12 cellular contexts compared by ENCODE assay signal in genomic region chr4:183430317-183430986, GRCh38. TPM values are rescaled to one million over a fixed set of nuclear protein-coding genes. Genes with fewer than 3 reads are reported as not detected.
DNase-seq lines count a peak whose midpoint lies in the region; ATAC-seq and TF ChIP-seq lines count a peak whose summit lies in the region.
"Had no signal": no experiment of that assay in that cellular context is flagged by ENCODE, and none has a peak within 500 bp of the region (broad histone marks: within the 10 kb centered on the region; RNA-seq: fewer than 3 reads in every experiment).

No MANE protein-coding gene starts in this region.

- ATAC-seq in DND-41 (ENCODE audit: insufficient read depth, low read depth) = peak; percentile 89
- peak; percentile 89 to 100 (median 96) for ATAC-seq in T-cell (replicated peaks in 1 of 4)
- ATAC-seq in GM19328 (IDR thresholded peaks at IDR 0.05; ENCODE audit: unreplicated experiment) = no peak
- ATAC-seq in HG03108 (IDR thresholded peaks at IDR 0.05; ENCODE audit: unreplicated experiment) = no peak

- no peaks in the 10 kb centered on the region for H3K27me3 ChIP-seq in DND-41 (ENCODE audit: insufficient read depth, low read length, poor library complexity)
- H3K27me3 ChIP-seq in muscle layer of duodenum (ENCODE audit: low read depth, low read length) = no peaks in the 10 kb centered on the region

- no peak overlapping the region for H2AFZ ChIP-seq in DND-41 (ENCODE audit: low read depth, low read length)

- peak overlapping the region; percentile 83 to 89 for H3K27ac Mint-ChIP-seq in T-cell

- H3K27ac ChIP-seq in DND-41 (ENCODE audit: low read length) = no peak overlapping the region
- peak overlapping the region; percentile 21 for H3K27ac ChIP-seq in muscle layer of duodenum (ENCODE audit: low read length)

- H3K4me1 Mint-ChIP-seq in T-cell = peaks cover 41 to 53% (median 46%) of the 10 kb centered on the region in 3 donors

- H3K4me3 Mint-ChIP-seq in T-cell = peak overlapping the region; percentile 10 to 71 (median 14)

- H4K20me1 ChIP-seq in DND-41 (ENCODE audit: insufficient read depth, low read length) = no peaks in the 10 kb centered on the region

- H3K27me3 Mint-ChIP-seq in T-cell = no peaks in the 10 kb centered on the region

- no peak overlapping the region for H3K4me2 ChIP-seq in DND-41 (ENCODE audit: insufficient read depth, low read length)

- H3K9me3 ChIP-seq in DND-41 (ENCODE audit: insufficient read depth, low read length, severe bottlenecking) (no peaks in the 10 kb centered on the region), muscle layer of duodenum (ENCODE audit: control insufficient read depth in 1 of 2, low read length in 2 of 2) (no peaks in the 10 kb centered on the region)

- H3K4me1 ChIP-seq in DND-41 (ENCODE audit: insufficient read depth, low read length) (no peaks in the 10 kb centered on the region), muscle layer of duodenum (ENCODE audit: control insufficient read depth in 1 of 2, insufficient read depth in 2 of 2, low read length in 2 of 2) (no peaks in the 10 kb centered on the region)

- no peak overlapping the region for H3K9ac ChIP-seq in DND-41 (ENCODE audit: low read depth, low read length)

- no peaks in the 10 kb centered on the region for H3K9me3 Mint-ChIP-seq in T-cell

- H3K36me3 Mint-ChIP-seq in T-cell = no peaks in the 10 kb centered on the region

- POLR2A ChIA-PET in T-cell (lab: Charles Lee) = no interaction called here

- no peaks in the 10 kb centered on the region for H3K79me2 ChIP-seq in DND-41 (ENCODE audit: insufficient read depth, low read length)

- H3K4me3 ChIP-seq in DND-41 (ENCODE audit: low read depth in 1 of 2, low read length in 2 of 2) (no peak overlapping the region), muscle layer of duodenum (ENCODE audit: low read depth in 1 of 2, low read length in 2 of 2) (no peak overlapping the region)

- TF ChIP-seq CTCF in DND-41 (IDR thresholded peaks at IDR 0.05; ENCODE audit: borderline replicate concordance, extremely low read depth, low read length, poor library complexity, severe bottlenecking) = no peak

- H3K36me3 ChIP-seq in DND-41 (ENCODE audit: insufficient read depth, low read length) (no peaks in the 10 kb centered on the region), muscle layer of duodenum (ENCODE audit: control insufficient read depth in 1 of 2, insufficient read depth in 2 of 2, low read length in 2 of 2) (no peaks in the 10 kb centered on the region)

- CTCF ChIA-PET in T-cell (lab: Charles Lee) = no interaction called here

- DNase-seq in DND-41 (peak; percentile 31), T-cell (peak in 24 of 34 experiments; percentile 8 to 54 (median 16)), ecto neural progenitor cell (ENCODE audit: low spot score) (peak; percentile 79), Ammon's horn (ENCODE audit: low spot score) (no peak), medulla oblongata (ENCODE audit: extremely low spot score) (no peak)
- DNase-seq: DMS153; mammary epithelial cell; NCI-H446 treated with DMSO at 0.1 percent for 48 hours; stimulated activated CD4-positive, alpha-beta T cell treated with anti-CD3 and anti-CD28 coated beads, Interleukin-4, amount 100 ng/mL, for 1 hour had no signal

RNA-seq across cellular contexts. Expression of gene CDKN2AIP, which starts 14.0 kb away (rescaled TPM):
- total RNA-seq in T-cell = 10 to 100 TPM; 33.0 to 46.6 (median 42.7) TPM

Comparison
In these comparisons a context has a peak if more than half of its experiments do, and no peak if none do; other contexts are left out.
1. ATAC-seq: peak in DND-41 (single experiment) and T-cell (4 of 4); none in GM19328 (single experiment) and HG03108 (single experiment).
2. DNase-seq: peak in DND-41 (single experiment), T-cell (24 of 34) and ecto neural progenitor cell (single experiment); none in Ammon's horn (single experiment) and medulla oblongata (single experiment).